In genomic region chr2:32064713-32065112, GRCh38 we compare ENCODE assay signal across 8 cellular contexts. TPM values are rescaled to one million over a fixed set of nuclear protein-coding genes. Genes with fewer than 3 reads are reported as not detected.
DNase-seq lines count a peak whose midpoint lies in the region; ATAC-seq and TF ChIP-seq lines count a peak whose summit lies in the region.

No MANE protein-coding gene starts in this region.

- no peaks in the 10 kb centered on the region for H3K27me3 Mint-ChIP-seq in effector memory CD8-positive, alpha-beta T cell
- H3K27me3 Mint-ChIP-seq in neural crest cell (ENCODE audit: low read depth), result no peaks in the 10 kb centered on the region

- peaks cover 28 to 49% (median 40%) of the 10 kb centered on the region in 10 experiments for H3K4me1 ChIP-seq in BLaER1 treated with 17β-estradiol and CSF1 and Interleukin-3, amounts not matched to agents 10 nM and 100 nM
- peaks cover 7% of the 10 kb centered on the region; the same call in 1 of the 2 replicates for H3K4me1 ChIP-seq in MM.1S (ENCODE audit: low read length)

- peaks cover 21 to 23% of the 10 kb centered on the region in 2 donors for H3K4me1 Mint-ChIP-seq in effector memory CD8-positive, alpha-beta T cell (ENCODE audit: low read depth in 2 of 2)
- H3K4me1 Mint-ChIP-seq in neural crest cell, result peaks cover 27% of the 10 kb centered on the region

- H3K9me3 Mint-ChIP-seq in effector memory CD8-positive, alpha-beta T cell, result no peaks in the 10 kb centered on the region
- no peaks in the 10 kb centered on the region for H3K9me3 Mint-ChIP-seq in neural crest cell

- H3K9me2 ChIP-seq in MM.1S (replicated peaks; ENCODE audit: insufficient read depth, low read length), result no peaks in the 10 kb centered on the region

- TF ChIP-seq CTCF in MM.1S (IDR thresholded peaks at IDR 0.05; ENCODE audit: low read length), result no peak
- no peak for TF ChIP-seq CTCF in neural crest cell (conservative IDR thresholded peaks at IDR 0.05)

- peak overlapping the region; percentile 98 for H3K4me3 Mint-ChIP-seq in effector memory CD8-positive, alpha-beta T cell
- H3K4me3 Mint-ChIP-seq in neural crest cell, result peak overlapping the region; percentile 99

- peak overlapping the region; percentile 74 to 93 (median 89) for H3K9ac ChIP-seq in BLaER1 treated with 17β-estradiol and CSF1 and Interleukin-3, amounts not matched to agents 10 nM and 100 nM
- H3K9ac ChIP-seq in MM.1S (ENCODE audit: low read length), result peak overlapping the region; percentile 75; the same call in 1 of the 2 replicates

- no peak for DNase-seq in MM.1S
- DNase-seq in effector memory CD8-positive, alpha-beta T cell, result no peak
- no peak for DNase-seq in neural crest cell (ENCODE audit: low read depth, low spot score)
- no peak for DNase-seq in NCI-H187 treated with DMSO at 0.1 percent for 48 hours (lab: John Stamatoyannopoulos, UW)

- H3K36me3 ChIP-seq in BLaER1 treated with 17β-estradiol and CSF1 and Interleukin-3, amounts not matched to agents 10 nM and 100 nM, result peaks cover 4 to 25% (median 14%) of the 10 kb centered on the region in 11 experiments; a peak in 13 of 22 replicates
- no peaks in the 10 kb centered on the region for H3K36me3 ChIP-seq in MM.1S (replicated peaks; ENCODE audit: insufficient read depth, low read length)

- peaks cover 17% of the 10 kb centered on the region for H3F3A ChIP-seq in MM.1S (ENCODE audit: insufficient read depth, low read length)

- peak overlapping the region; percentile 65 for H2AFZ ChIP-seq in MM.1S (ENCODE audit: low read length)

- peak overlapping the region; percentile 71 to 94 (median 91) for H3K4me2 ChIP-seq in BLaER1 treated with 17β-estradiol and CSF1 and Interleukin-3, amounts not matched to agents 10 nM and 100 nM
- peak overlapping the region; percentile 90 for H3K4me2 ChIP-seq in MM.1S (ENCODE audit: low read depth, low read length)

- no peaks in the 10 kb centered on the region for H3K9me3 ChIP-seq in BLaER1 treated with 17β-estradiol and CSF1 and Interleukin-3, amounts not matched to agents 10 nM and 100 nM (replicated peaks in 1 of 11)
- H3K9me3 ChIP-seq in MM.1S (replicated peaks; ENCODE audit: insufficient read depth, low read length), result no peaks in the 10 kb centered on the region

- peak overlapping the region in 1 of 2 donors; percentile 81 for H3K27ac Mint-ChIP-seq in effector memory CD8-positive, alpha-beta T cell
- no peak overlapping the region for H3K27ac Mint-ChIP-seq in neural crest cell (ENCODE audit: unreplicated experiment)

- peaks cover 19% of the 10 kb centered on the region for H3K79me2 ChIP-seq in MM.1S (ENCODE audit: low read length)

- H3K27me3 ChIP-seq in BLaER1 treated with 17β-estradiol and CSF1 and Interleukin-3, amounts not matched to agents 10 nM and 100 nM, result no peaks in the 10 kb centered on the region
- H3K27me3 ChIP-seq in MM.1S (replicated peaks; ENCODE audit: insufficient read depth, low read length), result no peaks in the 10 kb centered on the region

- peak overlapping the region; percentile 71 to 92 (median 83); a peak in 17 of 22 replicates for H3K27ac ChIP-seq in BLaER1 treated with 17β-estradiol and CSF1 and Interleukin-3, amounts not matched to agents 10 nM and 100 nM
- H3K27ac ChIP-seq in MM.1S (ENCODE audit: low read length), result peak overlapping the region; percentile 70; the same call in 1 of the 2 replicates

- peak overlapping the region; percentile 64 to 89 (median 80) for H3K4me3 ChIP-seq in BLaER1 treated with 17β-estradiol and CSF1 and Interleukin-3, amounts not matched to agents 10 nM and 100 nM
- peak overlapping the region; percentile 99 for H3K4me3 ChIP-seq in MM.1S (ENCODE audit: low read length)

- ATAC-seq in effector memory CD8-positive, alpha-beta T cell (replicated peaks), result no peak
- ATAC-seq in GM18858 (IDR thresholded peaks at IDR 0.05; ENCODE audit: unreplicated experiment), result no peak
- ATAC-seq in HG03159 (IDR thresholded peaks at IDR 0.05; ENCODE audit: unreplicated experiment), result no peak
- no peak for ATAC-seq in HG02763 (IDR thresholded peaks at IDR 0.05; ENCODE audit: unreplicated experiment)

- H4K20me1 ChIP-seq in BLaER1 treated with 17β-estradiol and CSF1 and Interleukin-3, amounts not matched to agents 10 nM and 100 nM, result peaks cover 0 to 34% (median 9%) of the 10 kb centered on the region in 11 experiments; a peak in 9 of 22 replicates
- no peaks in the 10 kb centered on the region for H4K20me1 ChIP-seq in MM.1S (ENCODE audit: insufficient read depth, low read length)

- peaks cover 13% of the 10 kb centered on the region for H3K36me3 Mint-ChIP-seq in effector memory CD8-positive, alpha-beta T cell (ENCODE audit: insufficient read depth)
- H3K36me3 Mint-ChIP-seq in neural crest cell (ENCODE audit: low read depth), result no peaks in the 10 kb centered on the region

RNA-seq across cellular contexts. Expression of gene SPAST, which starts 1.4 kb away (rescaled TPM):
- 34.1 and 34.6 TPM in 2 replicates for total RNA-seq in neural crest cell

RNA-seq across cellular contexts. Expression of gene DPY30, which starts 25.1 kb away (rescaled TPM):
- 84.5 and 85.1 TPM in 2 replicates for total RNA-seq in neural crest cell

RNA-seq across cellular contexts. Expression of gene MEMO1, which starts 53.9 kb away (rescaled TPM):
- total RNA-seq in neural crest cell, result 51.3 and 55.3 TPM in 2 replicates
